ENCODE assay signal across 13 cellular contexts in the genomic region with DNA sequence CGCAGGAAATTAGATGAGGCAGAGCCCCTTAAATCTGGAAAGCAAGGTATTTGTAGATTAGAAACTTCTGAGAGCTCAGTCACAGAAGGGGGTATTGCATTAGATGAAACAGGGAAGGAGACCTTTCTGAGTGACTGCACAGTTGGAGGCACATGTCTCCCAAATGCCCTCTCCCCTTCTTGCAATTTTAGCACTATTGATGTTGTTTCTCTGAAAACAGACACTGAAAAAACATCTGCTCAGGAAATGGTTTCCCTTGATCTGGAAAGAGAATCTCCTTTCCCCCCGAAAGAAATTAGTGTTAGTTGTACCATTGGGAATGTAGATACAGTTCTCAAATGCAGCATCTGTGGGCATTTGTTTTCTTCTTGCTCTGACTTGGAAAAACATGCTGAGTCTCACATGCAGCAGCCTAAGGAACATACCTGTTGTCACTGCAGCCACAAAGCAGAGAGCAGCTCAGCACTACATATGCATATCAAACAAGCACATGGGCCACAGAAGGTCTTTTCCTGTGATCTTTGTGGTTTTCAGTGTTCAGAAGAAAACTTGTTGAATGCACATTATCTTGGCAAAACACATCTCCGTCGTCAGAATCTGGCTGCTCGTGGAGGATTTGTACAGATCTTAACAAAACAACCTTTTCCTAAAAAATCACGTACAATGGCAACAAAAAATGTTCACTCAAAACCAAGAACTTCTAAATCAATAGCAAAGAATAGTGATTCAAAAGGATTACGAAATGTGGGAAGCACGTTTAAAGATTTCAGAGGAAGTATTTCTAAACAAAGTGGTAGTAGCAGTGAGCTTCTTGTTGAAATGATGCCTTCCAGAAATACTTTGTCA. TPM values are rescaled to one million over a fixed set of nuclear protein-coding genes. Genes with fewer than 3 reads are reported as not detected.
A peak's percentile ranks its signal among the peaks of the same experiment; 100 is the strongest.
DNase-seq lines count a peak whose midpoint lies in the region; ATAC-seq and TF ChIP-seq lines count a peak whose summit lies in the region.
"Had no signal": no experiment of that assay in that cellular context is flagged by ENCODE, and none has a peak within 500 bp of the region (broad histone marks: within the 10 kb centered on the region; RNA-seq: fewer than 3 reads in every experiment).

No MANE protein-coding gene starts in this region.

- in situ Hi-C loops in ACHN (cut with HindIII; ENCODE audit: low pct_ligation_motif_present, low pct_unique_long_range_greater_than_20kb, low sequenced_read_pairs) = no loop called here

- H2AFZ ChIP-seq in smooth muscle cell (ENCODE audit: low read depth) = no peak overlapping the region
- H2AFZ ChIP-seq: parathyroid adenoma had no signal

- peaks cover 15% of the 10 kb centered on the region for H3K79me2 ChIP-seq in smooth muscle cell (ENCODE audit: low read depth)
- H3K79me2 ChIP-seq: parathyroid adenoma had no signal

- H3K4me3 Mint-ChIP-seq in activated T-cell treated with anti-CD3 and anti-CD28 coated beads, Interleukin-2, amount 50 U/mL, for 4 hours = peak overlapping the region; percentile 69

- no peak for DNase-seq in activated T-cell treated with anti-CD3 and anti-CD28 coated beads, Interleukin-2, amount 50 U/mL, for 4 hours
- DNase-seq in activated T-cell treated with anti-CD3 and anti-CD28 coated beads, Interleukin-2, amount 50 U/mL, for 48 hours = no peak
- DNase-seq in SJSA1 (ENCODE audit: low read depth in 1 of 2, low spot score in 2 of 2) (peak in 1 of 2 experiments; percentile 31), cardiac fibroblast (ENCODE audit: low read depth in 2 of 2) (peak; percentile 71 to 76), smooth muscle cell (lab: John Stamatoyannopoulos, UW; ENCODE audit: unreplicated experiment) (no peak), ACHN (no peak), substantia nigra (lab: John Stamatoyannopoulos, UW) (no peak), DMS 273 (lab: John Stamatoyannopoulos, UW; ENCODE audit: unreplicated experiment) (no peak)
- DNase-seq: erythroblast, KG1, NCI-H526 treated with DMSO at 0.1 percent for 48 hours, uterus had no signal

- H3K9me3 Mint-ChIP-seq in activated T-cell treated with anti-CD3 and anti-CD28 coated beads, Interleukin-2, amount 50 U/mL, for 4 hours = no peaks in the 10 kb centered on the region

- peaks cover 32% of the 10 kb centered on the region for H3K4me1 ChIP-seq in SJSA1 (replicated peaks)
- peaks cover 5% of the 10 kb centered on the region for H3K4me1 ChIP-seq in smooth muscle cell (ENCODE audit: low read depth)
- H3K4me1 ChIP-seq: parathyroid adenoma, uterus had no signal

- H3K4me3 ChIP-seq in SJSA1 (no peak overlapping the region), cardiac fibroblast (replicated peaks in 1 of 2; ENCODE audit: low read depth in 2 of 2, low read length in 2 of 2) (peak overlapping the region in 1 of 2 donors; percentile 11), smooth muscle cell (no peak overlapping the region)
- H3K4me3 ChIP-seq: uterus had no signal

- no peaks in the 10 kb centered on the region for H4K20me1 ChIP-seq in smooth muscle cell (ENCODE audit: low read depth)

- peaks cover 44% of the 10 kb centered on the region for H3K4me1 Mint-ChIP-seq in activated T-cell treated with anti-CD3 and anti-CD28 coated beads, Interleukin-2, amount 50 U/mL, for 4 hours (ENCODE audit: low read depth)

- H3K27ac ChIP-seq in SJSA1 = peak overlapping the region; percentile 13; the same call in 1 of the 2 replicates
- H3K27ac ChIP-seq in smooth muscle cell (ENCODE audit: low read depth) = peak overlapping the region; percentile 32
- no peak overlapping the region for H3K27ac ChIP-seq in substantia nigra (ENCODE audit: low read depth, low read length, poor library complexity, severe bottlenecking)
- H3K27ac ChIP-seq: parathyroid adenoma, uterus had no signal

- H3K36me3 ChIP-seq in SJSA1 (peaks cover 38% of the 10 kb centered on the region), smooth muscle cell (ENCODE audit: low read depth) (no peaks in the 10 kb centered on the region)
- H3K36me3 ChIP-seq: uterus had no signal

- H3K27me3 Mint-ChIP-seq in activated T-cell treated with anti-CD3 and anti-CD28 coated beads, Interleukin-2, amount 50 U/mL, for 4 hours (ENCODE audit: low read depth) = no peaks in the 10 kb centered on the region

- H3K9ac ChIP-seq in smooth muscle cell (ENCODE audit: low read depth) = no peak overlapping the region
- H3K9ac ChIP-seq: parathyroid adenoma had no signal

- no peaks in the 10 kb centered on the region for H3K9me3 ChIP-seq in SJSA1 (replicated peaks)
- H3K9me3 ChIP-seq in smooth muscle cell (replicated peaks; ENCODE audit: low read depth) = no peaks in the 10 kb centered on the region
- H3K9me3 ChIP-seq: uterus had no signal

- H3F3A ChIP-seq in smooth muscle cell (ENCODE audit: low read depth) = peaks cover 6% of the 10 kb centered on the region

- peaks cover 30% of the 10 kb centered on the region for H3K36me3 Mint-ChIP-seq in activated T-cell treated with anti-CD3 and anti-CD28 coated beads, Interleukin-2, amount 50 U/mL, for 4 hours (ENCODE audit: insufficient read depth)

- H3K4me2 ChIP-seq in smooth muscle cell = peak overlapping the region; percentile 43

- 34% methylated on average over 8 of the region's 8 CpGs for WGBS in smooth muscle cell (ENCODE audit: low lambda C conversion rate)

- peak; percentile 46 to 61 for ATAC-seq in activated T-cell treated with anti-CD3 and anti-CD28 coated beads, Interleukin-2, amount 50 U/mL, for 4 hours

- H3K27me3 ChIP-seq in SJSA1 (replicated peaks) (no peaks in the 10 kb centered on the region), smooth muscle cell (ENCODE audit: low read depth) (no peaks in the 10 kb centered on the region)
- H3K27me3 ChIP-seq: uterus had no signal

- no peak for TF ChIP-seq CTCF in cardiac fibroblast (IDR thresholded peaks at IDR 0.05; ENCODE audit: low read depth, low read length)
- TF ChIP-seq CTCF in smooth muscle cell (IDR thresholded peaks at IDR 0.05; ENCODE audit: borderline replicate concordance, insufficient read depth, poor library complexity, severe bottlenecking) = no peak

RNA-seq across cellular contexts. Expression of a gene that starts 33.8 kb away (rescaled TPM):
- total RNA-seq in activated T-cell treated with anti-CD3 and anti-CD28 coated beads, Interleukin-2, amount 50 U/mL, for 4 hours = 10 to 100 TPM; 13.1 to 13.8 (median 13.4) TPM
- total RNA-seq in SJSA1 (2014; rRNA removed; shearing (Covaris generic)) = 11.0 and 15.2 TPM in 2 replicates
- total RNA-seq in smooth muscle cell = 11.5 and 13.0 TPM in 2 replicates
- polyA plus RNA-seq in smooth muscle cell = 4.1 and 4.5 TPM in 2 replicates

Comparison
In these comparisons a context has a peak if more than half of its experiments do, and no peak if none do; other contexts are left out.
1. DNase-seq: peak in cardiac fibroblast (2 of 2); none in activated T-cell treated with anti-CD3 and anti-CD28 coated beads, Interleukin-2, amount 50 U/mL, for 4 hours (single experiment), activated T-cell treated with anti-CD3 and anti-CD28 coated beads, Interleukin-2, amount 50 U/mL, for 48 hours (0 of 2), smooth muscle cell (single experiment), ACHN (single experiment), substantia nigra (0 of 49) and DMS 273 (single experiment).